18 cellular contexts compared by ENCODE assay signal in the genomic region with DNA sequence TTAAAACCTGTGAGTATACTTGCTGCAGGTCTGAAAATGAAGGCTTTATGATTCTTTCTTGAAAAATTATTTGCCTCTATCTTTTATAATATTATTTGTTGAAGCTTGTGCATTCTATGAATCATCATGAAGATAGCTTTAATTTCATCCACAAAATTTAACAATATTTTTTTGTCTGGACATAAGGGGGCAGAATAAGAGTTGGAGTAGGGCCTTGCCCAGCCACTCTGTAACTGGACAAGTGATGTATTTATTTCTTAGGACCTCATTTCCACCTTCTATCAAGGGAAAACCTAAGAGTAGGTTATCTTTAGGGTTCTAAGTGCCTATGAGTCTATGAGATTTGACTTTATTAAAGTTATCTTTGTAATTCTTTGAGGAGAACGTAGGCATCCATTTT.
"Had no signal": no experiment of that assay in that cellular context is flagged by ENCODE, and none has a peak within 500 bp of the region (broad histone marks: within the 10 kb centered on the region; RNA-seq: fewer than 3 reads in every experiment).

No MANE protein-coding gene starts in this region.

- H3K4me3 Mint-ChIP-seq: activated CD4-positive, alpha-beta T cell treated with anti-CD3 and anti-CD28 coated beads, Interleukin-2, amount 10 ng/mL, durations not matched to agents 7 days and 5 days; activated naive CD8-positive, alpha-beta T cell; brain; memory B cell; naive thymus-derived CD8-positive, alpha-beta T cell; T-helper 2 cell treated with Interferon-gamma antibody and Interleukin-4, amounts not matched to agents 5 μg/mL and 100 μg/mL, for 36 hours had no signal

- H3K27me3 Mint-ChIP-seq: activated CD4-positive, alpha-beta T cell treated with anti-CD3 and anti-CD28 coated beads, Interleukin-2, amount 10 ng/mL, durations not matched to agents 7 days and 5 days; activated naive CD8-positive, alpha-beta T cell; brain; memory B cell; naive thymus-derived CD8-positive, alpha-beta T cell had no signal

- H3K27me3 ChIP-seq: esophagus squamous epithelium, gastrocnemius medialis, right atrium auricular region, tibial artery had no signal

- H3K4me1 ChIP-seq: esophagus squamous epithelium, gastrocnemius medialis, right atrium auricular region, tibial artery had no signal

- H3K9me3 Mint-ChIP-seq: activated CD4-positive, alpha-beta T cell treated with anti-CD3 and anti-CD28 coated beads, Interleukin-2, amount 10 ng/mL, durations not matched to agents 7 days and 5 days; memory B cell had no signal

- DNase-seq: activated CD4-positive, alpha-beta T cell treated with anti-CD3 and anti-CD28 coated beads, Interleukin-2, amount 10 ng/mL, durations not matched to agents 7 days and 5 days; activated CD8-positive, alpha-beta memory T cell treated with anti-CD3 and anti-CD28 coated beads for 24 hours; activated gamma-delta T cell treated with Interleukin-2 at 50 U/mL for 16 hours; central memory CD4-positive, alpha-beta T cell; effector CD8-positive, alpha-beta T cell; esophagus squamous epithelium; gastrocnemius medialis; left colon; naive thymus-derived CD8-positive, alpha-beta T cell; small intestine; stimulated activated CD4-positive, alpha-beta T cell treated with anti-CD3 and anti-CD28 coated beads, Interleukin-4, amount 100 ng/mL, for 24 hours; stimulated activated naive CD4-positive, alpha-beta T cell; tibial artery had no signal

- ATAC-seq: gastrocnemius medialis; left colon; naive thymus-derived CD8-positive, alpha-beta T cell had no signal

- H3K9me3 ChIP-seq: esophagus squamous epithelium, gastrocnemius medialis, right atrium auricular region, tibial artery had no signal

- H3K27ac Mint-ChIP-seq: activated CD4-positive, alpha-beta T cell treated with anti-CD3 and anti-CD28 coated beads, Interleukin-2, amount 10 ng/mL, durations not matched to agents 7 days and 5 days; activated naive CD8-positive, alpha-beta T cell; brain; memory B cell; T-helper 2 cell treated with Interferon-gamma antibody and Interleukin-4, amounts not matched to agents 5 μg/mL and 100 μg/mL, for 36 hours had no signal

- H3K36me3 ChIP-seq: esophagus squamous epithelium, gastrocnemius medialis, right atrium auricular region, tibial artery had no signal

- H3K4me3 ChIP-seq: esophagus squamous epithelium, gastrocnemius medialis, right atrium auricular region, tibial artery had no signal

- H3K4me1 Mint-ChIP-seq: activated CD4-positive, alpha-beta T cell treated with anti-CD3 and anti-CD28 coated beads, Interleukin-2, amount 10 ng/mL, durations not matched to agents 7 days and 5 days; brain; memory B cell had no signal

- H3K27ac ChIP-seq: esophagus squamous epithelium, gastrocnemius medialis, right atrium auricular region, tibial artery had no signal
